In genomic region chr3:25679642-25680302, GRCh38 we compare ENCODE assay signal across 25 cellular contexts.
"Had no signal": no experiment of that assay in that cellular context is flagged by ENCODE, and none has a peak within 500 bp of the region (broad histone marks: within the 10 kb centered on the region; RNA-seq: fewer than 3 reads in every experiment).

No MANE protein-coding gene starts in this region.

- ATAC-seq: activated CD8-positive, alpha-beta T cell treated with anti-CD3 and anti-CD28 coated beads, Interleukin-2, amount 10 ng/mL, durations not matched to agents 7 days and 5 days; SK-N-SH treated with all-trans-retinoic acid at 6 μM for 48 hours; WTC11 had no signal

- H3K27ac ChIP-seq: adrenal gland, breast epithelium, Peyer's patch, RWPE1, SJCRH30 had no signal

- DNase-seq: activated CD4-positive, alpha-beta T cell treated with anti-CD3 and anti-CD28 coated beads for 48 hours; activated CD4-positive, alpha-beta T cell treated with anti-CD3 and anti-CD28 coated beads, Interleukin-2, amount 50 U/mL, for 4 hours; activated CD4-positive, CD25-positive, alpha-beta regulatory T cell treated with anti-CD3 and anti-CD28 coated beads, Interleukin-2, amount 50 U/mL, for 72 hours; activated CD8-positive, alpha-beta memory T cell treated with anti-CD3 and anti-CD28 coated beads, Interleukin-2, amount 50 U/mL, for 48 hours; activated CD8-positive, alpha-beta T cell treated with anti-CD3 and anti-CD28 coated beads, Interleukin-2, amount 10 ng/mL, durations not matched to agents 7 days and 5 days; activated naive CD4-positive, alpha-beta T cell treated with anti-CD3 and anti-CD28 coated beads, Interleukin-2, amount 50 U/mL, for 16 hours; activated naive CD8-positive, alpha-beta T cell treated with anti-CD3 and anti-CD28 coated beads, Interleukin-2, amount 10 ng/mL, durations not matched to agents 7 days and 5 days; activated T-cell treated with anti-CD3 and anti-CD28 coated beads, Interleukin-2, amount 50 U/mL, for 1 hour; adrenal gland; aorta; central memory CD4-positive, alpha-beta T cell; MG63; NCI-H1105 treated with DMSO at 0.1 percent for 48 hours; NCI-H146; NCI-H187 treated with DMSO at 0.1 percent for 48 hours; NCI-H2081 treated with DMSO at 0.1 percent for 48 hours; NCI-H446; NCI-H524; Peyer's patch; Right ventricle myocardium superior had no signal
